In genomic region chr6:125956506-125957390, GRCh38 we compare ENCODE assay signal across 8 cellular contexts. TPM values are rescaled to one million over a fixed set of nuclear protein-coding genes. Genes with fewer than 3 reads are reported as not detected.
DNase-seq lines count a peak whose midpoint lies in the region; ATAC-seq, FAIRE-seq and TF ChIP-seq lines count a peak whose summit lies in the region.

HINT3 (plus strand) TSS chr6:125956770; CDS start chr6:125956978, 208 bp downstream.

- no peak within 1 kb of the TSS for H2AK5ac ChIP-seq in trophoblast cell (ENCODE audit: low read length)

- H3K18ac ChIP-seq in trophoblast cell (ENCODE audit: low read length), result peak within 1 kb of the TSS; percentile 94

- peak within 1 kb of the TSS; percentile 95 for H2BK120ac ChIP-seq in trophoblast cell (ENCODE audit: insufficient read depth, low read length, poor library complexity)

- peak within 1 kb of the TSS; percentile 53 for H3K4ac ChIP-seq in trophoblast cell (ENCODE audit: low read depth, low read length)

- peak within 1 kb of the TSS; percentile 92 for H4K12ac ChIP-seq in trophoblast cell (ENCODE audit: low read depth, low read length)

- H3K9me3 ChIP-seq in trophoblast cell (ENCODE audit: insufficient read depth, low read depth, low read length) (no peaks in the 10 kb centered on the region), transverse colon (no peaks in the 10 kb centered on the region)

- H2AFZ ChIP-seq in trophoblast cell (ENCODE audit: insufficient read depth, low read length, poor library complexity), result peak within 1 kb of the TSS; percentile 94

- TF ChIP-seq CTCF in transverse colon (IDR thresholded peaks at IDR 0.05), result peak; percentile 96 to 100 (median 98)

- H3K27me3 ChIP-seq in trophoblast cell (ENCODE audit: insufficient read depth, low read length), result no peaks in the 10 kb centered on the region
- H3K27me3 ChIP-seq in transverse colon, result no peaks in the 10 kb centered on the region

- peak within 1 kb of the TSS; percentile 22 for H3K27ac ChIP-seq in adipose tissue (ENCODE audit: low read depth, low read length)
- H3K27ac ChIP-seq in trophoblast cell (ENCODE audit: low read depth, low read length), result peak within 1 kb of the TSS; percentile 58
- H3K27ac ChIP-seq in transverse colon, result peak within 1 kb of the TSS; percentile 90 to 95 (median 92)

- peak within 1 kb of the TSS; percentile 93 for H3K14ac ChIP-seq in trophoblast cell (ENCODE audit: low read length)

- no peak within 1 kb of the TSS for H3K23ac ChIP-seq in trophoblast cell (ENCODE audit: low read length)

- TF ChIP-seq POLR2A in GM12891 (IDR thresholded peaks at IDR 0.05; ENCODE audit: low read depth, low read length), result no peak
- TF ChIP-seq POLR2A in transverse colon (IDR thresholded peaks at IDR 0.05), result peak; percentile 57

- peak; percentile 99 for FAIRE-seq in GM12891 (lab: Jason Lieb, UNC)

- peaks cover 6% of the 10 kb centered on the region for H3K79me1 ChIP-seq in trophoblast cell (ENCODE audit: low read length)

- TF ChIP-seq EP300 in transverse colon (IDR thresholded peaks at IDR 0.05; ENCODE audit: low read depth), result no peak

- H3K4me2 ChIP-seq in trophoblast cell (ENCODE audit: low read length), result peak within 1 kb of the TSS; percentile 86

- H4K91ac ChIP-seq in trophoblast cell (ENCODE audit: low read depth, low read length), result peak within 1 kb of the TSS; percentile 88

- WGBS in adipose tissue, 3 donors, result 0 to 1% (median 1%) methylated on average over 82 of the region's 82 CpGs
- no CpG with 5 or more reads among the region's 82 CpGs for WGBS in trophoblast cell (ENCODE audit: extremely low coverage, insufficient coverage, insufficient read length)
- 0% methylated on average over 5 to 37 of the region's 82 CpGs for WGBS in transverse colon (ENCODE audit: low coverage in 1 of 2), 2 donors

- peak within 1 kb of the TSS; percentile 3 for H2BK12ac ChIP-seq in trophoblast cell (ENCODE audit: low read length)

- peak within 1 kb of the TSS; percentile 85 for H3K9ac ChIP-seq in trophoblast cell (ENCODE audit: low read length)

- H3K36me3 ChIP-seq in trophoblast cell (ENCODE audit: control insufficient read depth in 1 of 2, insufficient read depth in 2 of 2, low read length in 2 of 2), result no peaks in the 10 kb centered on the region
- no peaks in the 10 kb centered on the region for H3K36me3 ChIP-seq in transverse colon

- peak; percentile 79 for DNase-seq in GM12891 (ENCODE audit: insufficient read length, low spot score)
- peak; percentile 98 for DNase-seq in NCI-H1436 (lab: John Stamatoyannopoulos, UW)
- DNase-seq in T follicular helper cell (ENCODE audit: low read depth), result peak; percentile 96
- peak; percentile 99 for DNase-seq in cardiac septum (ENCODE audit: low spot score)
- peak; percentile 99 to 100 for DNase-seq in trophoblast cell
- peak; percentile 99 for DNase-seq in transverse colon

- H3K4me3 ChIP-seq in trophoblast cell (ENCODE audit: low read depth, low read length) (peak within 1 kb of the TSS; percentile 91), transverse colon (peak within 1 kb of the TSS; percentile 66 to 85 (median 84))

- H4K8ac ChIP-seq in trophoblast cell (ENCODE audit: low read depth, low read length), result peak within 1 kb of the TSS; percentile 98

- ATAC-seq in HG02840 (IDR thresholded peaks at IDR 0.05; ENCODE audit: low FRiP score, unreplicated experiment), result peak; percentile 93

- H3K4me1 ChIP-seq in trophoblast cell (ENCODE audit: control insufficient read depth in 1 of 2, insufficient read depth in 2 of 2, low read length in 2 of 2), result peaks cover 0 to 1% of the 10 kb centered on the region in 2 experiments
- H3K4me1 ChIP-seq in transverse colon, result peaks cover 8 to 27% (median 11%) of the 10 kb centered on the region in 4 donors

- H3K79me2 ChIP-seq in trophoblast cell (ENCODE audit: control insufficient read depth, insufficient read depth, low read length, poor library complexity), result peaks cover 6% of the 10 kb centered on the region

- intact Hi-C loops in cardiac septum (cut with DNase I) (loop anchor here (5.0 to 10.0 kb wide), 3 partner anchors 99 to 652 kb away; partner anchors contain the start of genes HDDC2 and NCOA7), transverse colon (cut with DNase I; ENCODE audit: low total_unique reads) (loop anchor here (10.0 kb wide), 1 partner anchor 172 kb away; no protein-coding TSS in a partner anchor)

- H2BK5ac ChIP-seq in trophoblast cell (ENCODE audit: low read depth, low read length, poor library complexity), result peak within 1 kb of the TSS; percentile 55

- in situ Hi-C loops in transverse colon (cut with MboI; ENCODE audit: low pct_ligation_motif_present in 1 of 4, low pct_unique_long_range_greater_than_20kb in 1 of 4, low sequenced_read_pairs in 3 of 4), result loop anchor here (10.0 to 25.0 kb wide), 4 partner anchors 102 to 644 kb away; partner anchors contain the start of genes HDDC2 (in 3 of the 4) and NCOA7 (in 1 of the 4)

TF ChIP-seq in GM12891, 5 proteins besides CTCF, POLR2A, EP300 and RAD21:
- TF ChIP-seq SPI1 (IDR thresholded peaks at IDR 0.05; ENCODE audit: low read depth, low read length), result peak; percentile 28; the same call in 1 of the 2 replicates
- peak; percentile 40 for TF ChIP-seq PAX5 (IDR thresholded peaks at IDR 0.05; ENCODE audit: insufficient read depth, low read length, severe bottlenecking)
- no peak for TF ChIP-seq TAF1 (IDR thresholded peaks at IDR 0.05; ENCODE audit: low read depth, low read length)
- peak; percentile 56; the same call in 1 of the 2 replicates for TF ChIP-seq POLR2AphosphoS5 (IDR thresholded peaks at IDR 0.05; ENCODE audit: low read depth, low read length)
- peak; percentile 52; the same call in 1 of the 2 replicates for TF ChIP-seq POU2F2 (IDR thresholded peaks at IDR 0.05; ENCODE audit: low read depth, low read length)

RNA-seq across cellular contexts. Expression of gene HINT3, which starts in this region (rescaled TPM):
- polyA plus RNA-seq in GM12891 (2012; ENCODE audit: low read depth, missing spikeins), result 5.9 TPM
- 10 to 100 TPM in 2 of 3 donors, 1 to 10 TPM in 1; 9.5 to 13.8 (median 11.8) TPM for polyA plus RNA-seq in adipose tissue
- 35.0 TPM for total RNA-seq in cardiac septum
- 6.9 TPM in 2 replicates for polyA plus RNA-seq in trophoblast cell (2013)
- total RNA-seq in transverse colon, result 10 to 100 TPM; 23.5 to 35.2 (median 30.7) TPM

Comparison
In these comparisons a context has a peak if more than half of its experiments do, and no peak if none do; other contexts are left out.
1. Peak in every context shown above with its lines: DNase-seq, ATAC-seq, H3K4me3 ChIP-seq and H3K27ac ChIP-seq.
2. H3K27ac ChIP-seq: peak in every context shown above with its lines; median percentile 92 in transverse colon; 58 in trophoblast cell; 22 in adipose tissue.